17 cellular contexts compared by ENCODE assay signal in genomic region chr16:80123189-80123588, GRCh38.
DNase-seq lines count a peak whose midpoint lies in the region; ATAC-seq, FAIRE-seq and TF ChIP-seq lines count a peak whose summit lies in the region.
"Had no signal": no experiment of that assay in that cellular context is flagged by ENCODE, and none has a peak within 500 bp of the region (broad histone marks: within the 10 kb centered on the region; RNA-seq: fewer than 3 reads in every experiment).

No MANE protein-coding gene starts in this region.

- TF ChIP-seq CTCF in K562 (IDR thresholded peaks at IDR 0.05 in 2 of 3, conservative IDR thresholded peaks at IDR 0.05 in 1 of 3; ENCODE audit: insufficient read depth in 2 of 3, low read depth in 1 of 3, low read length in 3 of 3): no peak
- TF ChIP-seq CTCF in GM23338 (conservative IDR thresholded peaks at IDR 0.05; ENCODE audit: low read depth in 2 of 2): no peak
- no peak for TF ChIP-seq CTCF in coronary artery (IDR thresholded peaks at IDR 0.05)
- TF ChIP-seq CTCF in right lobe of liver (IDR thresholded peaks at IDR 0.05): no peak

- TF ChIP-seq EP300 in K562 (IDR thresholded peaks at IDR 0.05; ENCODE audit: low read length): no peak

- POLR2A ChIA-PET in K562 (lab: Yijun Ruan, JAX): interaction anchor here (1.6 kb wide), 1 partner anchor 10 kb away, joined by 3 read pairs; no protein-coding TSS in a partner anchor
- POLR2A ChIA-PET in activated CD4-positive, alpha-beta T cell treated with anti-CD3 and anti-CD28 coated beads for 36 hours (lab: Charles Lee): no interaction called here

- no peak for ATAC-seq in K562
- no peak for ATAC-seq in GM23338
- no peak for ATAC-seq in activated CD4-positive, alpha-beta T cell treated with anti-CD3 and anti-CD28 coated beads for 36 hours
- ATAC-seq in right lobe of liver: no peak

- CTCF ChIA-PET in K562 (lab: Yijun Ruan, JAX; ENCODE audit: low intra/inter-chr PET ratio): no interaction called here
- CTCF ChIA-PET in activated CD4-positive, alpha-beta T cell treated with anti-CD3 and anti-CD28 coated beads for 36 hours (lab: Charles Lee): no interaction called here

- intact Hi-C loops in K562 (cut with micrococcal nuclease) (no loop called here), right lobe of liver (cut with DNase I) (no loop called here)
- intact Hi-C loops in activated CD4-positive, alpha-beta T cell treated with anti-CD3 and anti-CD28 coated beads for 36 hours (cut with DNase I, micrococcal nuclease): no loop called here

- TF ChIP-seq POLR2A in K562 (conservative IDR thresholded peaks at IDR 0.05) (no peak), right lobe of liver (IDR thresholded peaks at IDR 0.05) (no peak)

- H3K4me1 ChIP-seq in GM23248 (ENCODE audit: insufficient read depth): peaks cover 12% of the 10 kb centered on the region
- H3K4me1 ChIP-seq in K562 (replicated peaks in 1 of 2; ENCODE audit: control insufficient read depth in 2 of 2, insufficient read depth in 2 of 2, low read length in 2 of 2): no peaks in the 10 kb centered on the region
- no peaks in the 10 kb centered on the region for H3K4me1 ChIP-seq in GM23338 (ENCODE audit: insufficient read depth)
- no peaks in the 10 kb centered on the region for H3K4me1 ChIP-seq in right lobe of liver
- H3K4me1 ChIP-seq: Caco-2, Peyer's patch had no signal

- H3K36me3 Mint-ChIP-seq in GM23338 (ENCODE audit: low read depth): no peaks in the 10 kb centered on the region
- H3K36me3 Mint-ChIP-seq in activated CD4-positive, alpha-beta T cell treated with anti-CD3 and anti-CD28 coated beads for 36 hours (ENCODE audit: low read depth): no peaks in the 10 kb centered on the region

- H3K4me2 ChIP-seq in GM23248 (ENCODE audit: unreplicated experiment): peak overlapping the region; percentile 7
- H3K4me2 ChIP-seq in K562 (ENCODE audit: insufficient read depth, low read length): no peak overlapping the region
- no peak overlapping the region for H3K4me2 ChIP-seq in GM23338

- no peaks in the 10 kb centered on the region for H3K27me3 Mint-ChIP-seq in GM23338 (ENCODE audit: insufficient read depth, low read depth, poor library complexity)
- H3K27me3 Mint-ChIP-seq in activated CD4-positive, alpha-beta T cell treated with anti-CD3 and anti-CD28 coated beads for 36 hours: peaks cover 7% of the 10 kb centered on the region

- peaks cover 16% of the 10 kb centered on the region; the same call in 1 of the 2 replicates for H3F3A ChIP-seq in GM23248 (ENCODE audit: insufficient read depth)
- no peaks in the 10 kb centered on the region for H3F3A ChIP-seq in GM23338 (replicated peaks; ENCODE audit: low read depth)

- H3K9me2 ChIP-seq in GM23248 (ENCODE audit: insufficient read depth): no peaks in the 10 kb centered on the region
- H3K9me2 ChIP-seq in GM23338 (ENCODE audit: insufficient read depth): peaks cover 9% of the 10 kb centered on the region; the same call in 1 of the 2 replicates

- no peak for TF ChIP-seq RAD21 in K562 (CRISPR knock-in tag; conservative IDR thresholded peaks at IDR 0.05 in 1 of 2, IDR thresholded peaks at IDR 0.05 in 1 of 2)

- no peak overlapping the region for H3K27ac ChIP-seq in GM23248
- no peak overlapping the region for H3K27ac ChIP-seq in K562 (ENCODE audit: extremely low read depth, low read depth, low read length)
- no peak overlapping the region for H3K27ac ChIP-seq in GM23338 (ENCODE audit: low read depth)
- H3K27ac ChIP-seq in coronary artery: no peak overlapping the region
- H3K27ac ChIP-seq in right lobe of liver: no peak overlapping the region
- H3K27ac ChIP-seq: Peyer's patch had no signal

- H3K27ac Mint-ChIP-seq in GM23338: no peak overlapping the region
- no peak overlapping the region for H3K27ac Mint-ChIP-seq in activated CD4-positive, alpha-beta T cell treated with anti-CD3 and anti-CD28 coated beads for 36 hours

- H3K9me3 ChIP-seq in GM23248 (ENCODE audit: low read depth) (no peaks in the 10 kb centered on the region), K562 (replicated peaks; ENCODE audit: control insufficient read depth, insufficient read depth, low read depth, low read length) (no peaks in the 10 kb centered on the region), right lobe of liver (no peaks in the 10 kb centered on the region)
- H3K9me3 ChIP-seq: Caco-2, Peyer's patch had no signal

- WGBS in GM23248 (ENCODE audit: low coverage in 1 of 2, low lambda C conversion rate in 2 of 2, missing lambda C conversion rate in 2 of 2), 2 experiments: 22 to 30% methylated on average over 1 of the region's 1 CpG
- 0% methylated on average over 1 of the region's 1 CpG for WGBS in K562 (ENCODE audit: insufficient coverage, low coverage, missing lambda C conversion rate)
- 67% methylated on average over 1 of the region's 1 CpG for WGBS in right lobe of liver (ENCODE audit: insufficient coverage, low coverage, low lambda C conversion rate, missing lambda C conversion rate)

- peak; percentile 42 for DNase-seq in AG08395 (ENCODE audit: low spot score)
- DNase-seq in GM23248: peak; percentile 55
- DNase-seq in K562 (ENCODE audit: extremely low read depth in 1 of 4, low spot score in 3 of 4): no peak
- DNase-seq in kidney glomerular epithelial cell (lab: John Stamatoyannopoulos, UW): peak; percentile 30
- DNase-seq in GM23338 (ENCODE audit: low spot score): no peak
- DNase-seq in activated CD4-positive, alpha-beta T cell treated with anti-CD3 and anti-CD28 coated beads for 36 hours: no peak
- DNase-seq in coronary artery (ENCODE audit: low spot score): no peak
- DNase-seq in right lobe of liver: no peak
- DNase-seq: Caco-2, DMS79, GF-D8, Karpas-422, NCI-H1930, NCI-H2171 treated with DMSO at 0.1 percent for 48 hours, NCI-H510A, Peyer's patch, SHP77 had no signal

- H3K9ac ChIP-seq in GM23248 (no peak overlapping the region), K562 (ENCODE audit: insufficient read depth in 1 of 2, low read depth in 2 of 2, low read length in 2 of 2) (no peak overlapping the region)

- BruUV-seq in K562 (replicated peaks; lab: Mats Ljungman, UMichigan): no TSS peak

- H3K9me3 Mint-ChIP-seq in GM23338: no peaks in the 10 kb centered on the region; the same call in 2 of the 3 replicates
- H3K9me3 Mint-ChIP-seq in activated CD4-positive, alpha-beta T cell treated with anti-CD3 and anti-CD28 coated beads for 36 hours (ENCODE audit: low read depth): no peaks in the 10 kb centered on the region

- H2AFZ ChIP-seq in GM23248: no peak overlapping the region
- no peak overlapping the region for H2AFZ ChIP-seq in K562 (ENCODE audit: low read depth, low read length)
- H2AFZ ChIP-seq in GM23338: no peak overlapping the region

- H3K27me3 ChIP-seq in GM23248 (replicated peaks; ENCODE audit: insufficient read depth): no peaks in the 10 kb centered on the region
- peaks cover 7% of the 10 kb centered on the region in 2 experiments for H3K27me3 ChIP-seq in K562 (ENCODE audit: control insufficient read depth in 2 of 2, insufficient read depth in 2 of 2, low read length in 2 of 2)
- H3K27me3 ChIP-seq in GM23338 (ENCODE audit: insufficient read depth): no peaks in the 10 kb centered on the region
- no peaks in the 10 kb centered on the region for H3K27me3 ChIP-seq in right lobe of liver
- H3K27me3 ChIP-seq: Peyer's patch had no signal

- H3K36me3 ChIP-seq in GM23248 (ENCODE audit: low read depth) (no peaks in the 10 kb centered on the region), K562 (ENCODE audit: control insufficient read depth, insufficient read depth, low read length) (no peaks in the 10 kb centered on the region), GM23338 (ENCODE audit: insufficient read depth) (no peaks in the 10 kb centered on the region), right lobe of liver (no peaks in the 10 kb centered on the region)
- H3K36me3 ChIP-seq: Peyer's patch had no signal

- in situ Hi-C loops in GM23248 (cut with MboI): no loop called here
- in situ Hi-C loops in K562 (cut with MboI): no loop called here

- H3K4me1 Mint-ChIP-seq in GM23338: peaks cover 2% of the 10 kb centered on the region; the same call in 2 of the 3 replicates
- H3K4me1 Mint-ChIP-seq in activated CD4-positive, alpha-beta T cell treated with anti-CD3 and anti-CD28 coated beads for 36 hours: no peaks in the 10 kb centered on the region

- no peaks in the 10 kb centered on the region for H3K9me1 ChIP-seq in K562 (ENCODE audit: control insufficient read depth, insufficient read depth, low read length)

- H3K4me3 ChIP-seq in GM23248 (no peak overlapping the region), K562 (no peak overlapping the region), GM23338 (no peak overlapping the region), coronary artery (no peak overlapping the region), right lobe of liver (no peak overlapping the region)
- H3K4me3 ChIP-seq: Peyer's patch had no signal

- H3K79me2 ChIP-seq in GM23248 (ENCODE audit: insufficient read depth): no peaks in the 10 kb centered on the region
- H3K79me2 ChIP-seq in K562 (ENCODE audit: control insufficient read depth, insufficient read depth, low read length): no peaks in the 10 kb centered on the region
- no peaks in the 10 kb centered on the region for H3K79me2 ChIP-seq in GM23338 (replicated peaks; ENCODE audit: insufficient read depth)

- H4K20me1 ChIP-seq in GM23248 (ENCODE audit: insufficient read depth): no peaks in the 10 kb centered on the region
- H4K20me1 ChIP-seq in K562 (replicated peaks; ENCODE audit: control insufficient read depth, insufficient read depth, low read length): no peaks in the 10 kb centered on the region
- no peaks in the 10 kb centered on the region for H4K20me1 ChIP-seq in GM23338 (replicated peaks; ENCODE audit: insufficient read depth)

- no peak for FAIRE-seq in K562 (lab: Jason Lieb, UNC)

- H3K4me3 Mint-ChIP-seq in GM23338: no peak overlapping the region
- H3K4me3 Mint-ChIP-seq in activated CD4-positive, alpha-beta T cell treated with anti-CD3 and anti-CD28 coated beads for 36 hours: no peak overlapping the region

TF ChIP-seq in K562, 482 proteins besides CTCF, POLR2A, EP300 and RAD21:
- TF ChIP-seq C11orf30 (IDR thresholded peaks at IDR 0.05; ENCODE audit: low read depth) (0 out of 2 replicates have a peak, but pooled peaks have one; percentile 12), MAFG (tag; conservative IDR thresholded peaks at IDR 0.05) (peak; percentile 44; the same call in 1 of the 2 replicates), RBM15 (IDR thresholded peaks at IDR 0.05; ENCODE audit: insufficient read depth, low read length) (no peak), NFE2 (IDR thresholded peaks at IDR 0.05; ENCODE audit: low read depth) (peak; percentile 56; the same call in 1 of the 2 replicates)

TF ChIP-seq in GM23338, 12 proteins besides CTCF, POLR2A, EP300 and RAD21 (continues in another document):
- TF ChIP-seq POLR2AphosphoS5 (IDR thresholded peaks at IDR 0.05; ENCODE audit: low read depth): no peak

Comparison
In these comparisons a context has a peak if more than half of its experiments do, and no peak if none do; other contexts are left out.
1. DNase-seq: peak in AG08395 (single experiment), GM23248 (single experiment) and kidney glomerular epithelial cell (single experiment); none in K562 (0 of 4), GM23338 (single experiment), activated CD4-positive, alpha-beta T cell treated with anti-CD3 and anti-CD28 coated beads for 36 hours (single experiment), coronary artery (single experiment) and right lobe of liver (0 of 3).